In genomic region chr12:57620936-57621496, GRCh38 we compare ENCODE assay signal across 8 cellular contexts. TPM values are rescaled to one million over a fixed set of nuclear protein-coding genes. Genes with fewer than 3 reads are reported as not detected.
A peak's percentile ranks its signal among the peaks of the same experiment; 100 is the strongest.
DNase-seq lines count a peak whose midpoint lies in the region; ATAC-seq and TF ChIP-seq lines count a peak whose summit lies in the region.

No MANE protein-coding gene starts in this region.

- no peak overlapping the region for H3K56ac ChIP-seq in mesendoderm (ENCODE audit: low read length)

- no peak overlapping the region for H2AK5ac ChIP-seq in mesendoderm (ENCODE audit: low read length)

- no peak overlapping the region for H2BK120ac ChIP-seq in mesendoderm (ENCODE audit: low read depth, low read length)

- no peak overlapping the region for H3K4ac ChIP-seq in mesendoderm (ENCODE audit: low read depth, low read length)

- H3K4me1 ChIP-seq in mesendoderm (ENCODE audit: control insufficient read depth, low read depth, low read length), result no peaks in the 10 kb centered on the region
- peaks cover 0 to 6% of the 10 kb centered on the region in 2 donors for H3K4me1 ChIP-seq in uterus

- no peak overlapping the region for H4K5ac ChIP-seq in mesendoderm (ENCODE audit: low read length)

- no peak overlapping the region for H3K27ac ChIP-seq in mesendoderm (ENCODE audit: low read depth, low read length)
- H3K27ac ChIP-seq in uterus, result no peak overlapping the region

- H2BK5ac ChIP-seq in mesendoderm (ENCODE audit: low read length), result no peak overlapping the region

- WGBS in mesendoderm (ENCODE audit: extremely low coverage, insufficient coverage, low lambda C conversion rate), result no CpG with 5 or more reads among the region's 42 CpGs

- H3K23ac ChIP-seq in mesendoderm (ENCODE audit: low read length), result no peak overlapping the region

- ATAC-seq in central memory CD8-positive, alpha-beta T cell (replicated peaks; ENCODE audit: extremely low read depth, poor library complexity, severe bottlenecking), result no peak
- no peak for ATAC-seq in HG02798 (IDR thresholded peaks at IDR 0.05; ENCODE audit: poor library complexity, unreplicated experiment)
- no peak for ATAC-seq in GM18868 (IDR thresholded peaks at IDR 0.05; ENCODE audit: unreplicated experiment)
- no peak for ATAC-seq in GM21367 (IDR thresholded peaks at IDR 0.05; ENCODE audit: unreplicated experiment)

- no peak for TF ChIP-seq CTCF in uterus (IDR thresholded peaks at IDR 0.05)

- no peak overlapping the region for H2BK15ac ChIP-seq in mesendoderm (replicated peaks; ENCODE audit: low read depth)

- peaks cover 6% of the 10 kb centered on the region for H3K36me3 Mint-ChIP-seq in central memory CD8-positive, alpha-beta T cell (ENCODE audit: insufficient read depth)

- H3K79me1 ChIP-seq in mesendoderm (ENCODE audit: low read length), result no peaks in the 10 kb centered on the region

- intact Hi-C loops in uterus (cut with DNase I; ENCODE audit: low total_unique reads), result loop anchor here (2.0 kb wide), 1 partner anchor 38 kb away; no protein-coding TSS in a partner anchor

- peak overlapping the region; percentile 1 for H3K4me2 ChIP-seq in mesendoderm (ENCODE audit: low read length)

- H3K9me3 ChIP-seq in uterus, result no peaks in the 10 kb centered on the region

- H3K18ac ChIP-seq in mesendoderm (ENCODE audit: low read length), result no peak overlapping the region

- H3K36me3 ChIP-seq in mesendoderm (ENCODE audit: control insufficient read depth, insufficient read depth, low read length), result no peaks in the 10 kb centered on the region
- no peaks in the 10 kb centered on the region for H3K36me3 ChIP-seq in uterus

- no peak for TF ChIP-seq POLR2A in uterus (IDR thresholded peaks at IDR 0.05)

- no peaks in the 10 kb centered on the region for H3K79me2 ChIP-seq in mesendoderm (ENCODE audit: control insufficient read depth, insufficient read depth, low read length)

- no peak overlapping the region for H3K9ac ChIP-seq in mesendoderm (ENCODE audit: low read length)

- peak; percentile 27 for DNase-seq in stimulated activated CD4-positive, alpha-beta T cell treated with anti-CD3 and anti-CD28 coated beads, Interleukin-4, amount 100 ng/mL, for 1 hour
- no peak for DNase-seq in stimulated activated CD4-positive, alpha-beta T cell treated with anti-CD3 and anti-CD28 coated beads, Interleukin-4, amount 100 ng/mL, for 4 hours
- no peak for DNase-seq in central memory CD8-positive, alpha-beta T cell (ENCODE audit: low spot score in 2 of 2)
- no peak for DNase-seq in mesendoderm
- DNase-seq in uterus, result no peak

- H3K9me3 Mint-ChIP-seq in central memory CD8-positive, alpha-beta T cell, result no peaks in the 10 kb centered on the region

- H3K4me3 ChIP-seq in mesendoderm (ENCODE audit: low read length) (no peak overlapping the region), uterus (peak overlapping the region; percentile 16 to 26)

- peak overlapping the region; percentile 76 for H3K4me3 Mint-ChIP-seq in central memory CD8-positive, alpha-beta T cell

- peaks cover 22% of the 10 kb centered on the region for H3K4me1 Mint-ChIP-seq in central memory CD8-positive, alpha-beta T cell

- H3K27me3 ChIP-seq in mesendoderm (ENCODE audit: insufficient read depth, low read length, poor library complexity), result peaks cover 76% of the 10 kb centered on the region
- H3K27me3 ChIP-seq in uterus, result no peaks in the 10 kb centered on the region

- H4K8ac ChIP-seq in mesendoderm (ENCODE audit: low read depth, low read length), result no peak overlapping the region

- H3K27me3 Mint-ChIP-seq in central memory CD8-positive, alpha-beta T cell, result peaks cover 98% of the 10 kb centered on the region

- H3K27ac Mint-ChIP-seq in central memory CD8-positive, alpha-beta T cell (ENCODE audit: low read depth), result no peak overlapping the region

RNA-seq across cellular contexts. Expression of gene ARHGEF25, which starts 9.8 kb away (rescaled TPM):
- polyA plus RNA-seq in mesendoderm (2013, experiment 1 of 2), result 0.67 TPM
- 0.63 TPM for polyA plus RNA-seq in mesendoderm (2013, experiment 2 of 2)
- 100 to 1,000 TPM in 1 of 4 donors, 10 to 100 TPM in 3; 52.9 to 205 (median 85.6) TPM for total RNA-seq in uterus

RNA-seq across cellular contexts. Expression of gene B4GALNT1, which starts 12.0 kb away (rescaled TPM):
- polyA plus RNA-seq in mesendoderm (2013, experiment 1 of 2), result 0.37 TPM
- 0.49 TPM for polyA plus RNA-seq in mesendoderm (2013, experiment 2 of 2)
- total RNA-seq in uterus, result 10 to 100 TPM in 1 of 4 donors, 1 to 10 TPM in 3; 2.9 to 14.1 (median 3.9) TPM

RNA-seq across cellular contexts. Expression of gene DTX3, which starts 16.4 kb away (rescaled TPM):
- polyA plus RNA-seq in mesendoderm (2013, experiment 1 of 2), result 29.5 TPM
- polyA plus RNA-seq in mesendoderm (2013, experiment 2 of 2), result 29.5 TPM
- 10 to 100 TPM; 17.6 to 82.5 (median 40.9) TPM for total RNA-seq in uterus

RNA-seq across cellular contexts. Expression of gene PIP4K2C, which starts 30.0 kb away (rescaled TPM):
- polyA plus RNA-seq in mesendoderm (2013, experiment 1 of 2), result 18.6 TPM
- 18.6 TPM for polyA plus RNA-seq in mesendoderm (2013, experiment 2 of 2)
- 10 to 100 TPM in 3 of 4 donors, 1 to 10 TPM in 1; 2.6 to 29.3 (median 18.8) TPM for total RNA-seq in uterus
